Comparison of ENCODE assay signal across 2 cellular contexts in genomic region chr1:209737118-209737505, GRCh38.
TF ChIP-seq lines count a peak whose summit lies in the region.

No MANE protein-coding gene starts in this region.

TF ChIP-seq in liver, 16 proteins besides CTCF, POLR2A, EP300 and RAD21:
- TF ChIP-seq NR2F2 (IDR thresholded peaks at IDR 0.05) = no peak
- TF ChIP-seq SP1 (IDR thresholded peaks at IDR 0.05) = no peak
- TF ChIP-seq REST (IDR thresholded peaks at IDR 0.05) = no peak
- TF ChIP-seq GABPA (IDR thresholded peaks at IDR 0.05 in 1 of 2, conservative IDR thresholded peaks at IDR 0.05 in 1 of 2) = no peak
- TF ChIP-seq RXRA (IDR thresholded peaks at IDR 0.05) = peak; percentile 59 to 76
- TF ChIP-seq HNF4A (conservative IDR thresholded peaks at IDR 0.05) = peak; percentile 52 to 72
- no peak for TF ChIP-seq EGR1 (IDR thresholded peaks at IDR 0.05; ENCODE audit: low read depth in 2 of 2)
- TF ChIP-seq FOXA2 (IDR thresholded peaks at IDR 0.05) = no peak
- no peak for TF ChIP-seq FOXA1 (IDR thresholded peaks at IDR 0.05)
- TF ChIP-seq TAF1 (conservative IDR thresholded peaks at IDR 0.05) = no peak
TF ChIP-seq in liver: peak in this region for 2.

TF ChIP-seq in HepG2, 621 proteins besides CTCF, POLR2A, EP300 and RAD21:
- TF ChIP-seq ZBTB34 (CRISPR knock-in tag; IDR thresholded peaks at IDR 0.05) = no peak
- no peak for TF ChIP-seq CBFB (CRISPR knock-in tag; IDR thresholded peaks at IDR 0.05)
- no peak for TF ChIP-seq ZNF773 (CRISPR knock-in tag; IDR thresholded peaks at IDR 0.05; ENCODE audit: borderline replicate concordance)
- TF ChIP-seq PHF20 (CRISPR knock-in tag; IDR thresholded peaks at IDR 0.05) = no peak
- TF ChIP-seq JUND (CRISPR knock-in tag; IDR thresholded peaks at IDR 0.05) = no peak
- TF ChIP-seq ZSCAN9 (CRISPR knock-in tag; IDR thresholded peaks at IDR 0.05; ENCODE audit: borderline replicate concordance) = no peak
- TF ChIP-seq ZNF556 (CRISPR knock-in tag; IDR thresholded peaks at IDR 0.05; ENCODE audit: borderline replicate concordance) = no peak
- TF ChIP-seq ZNF674 (CRISPR knock-in tag; IDR thresholded peaks at IDR 0.05; ENCODE audit: low read depth) = no peak
- TF ChIP-seq SPEN (CRISPR knock-in tag; IDR thresholded peaks at IDR 0.05; ENCODE audit: low read depth) = no peak
- no peak for TF ChIP-seq EED (CRISPR knock-in tag; IDR thresholded peaks at IDR 0.05)
- TF ChIP-seq ZNF644 (CRISPR knock-in tag; IDR thresholded peaks at IDR 0.05; ENCODE audit: low read depth) = no peak
- TF ChIP-seq REXO4 (CRISPR knock-in tag; IDR thresholded peaks at IDR 0.05; ENCODE audit: borderline replicate concordance) = no peak
- no peak for TF ChIP-seq HDAC1 (CRISPR knock-in tag; IDR thresholded peaks at IDR 0.05)
- TF ChIP-seq HNRNPK (IDR thresholded peaks at IDR 0.05; ENCODE audit: low read depth, low read length, poor library complexity, severe bottlenecking) = no peak
- TF ChIP-seq PAX8 (CRISPR knock-in tag; IDR thresholded peaks at IDR 0.05; ENCODE audit: borderline replicate concordance) = no peak
- TF ChIP-seq TEAD3 (CRISPR knock-in tag; optimal IDR thresholded peaks at IDR 0.05; ENCODE audit: borderline replicate concordance) = no peak
- TF ChIP-seq KLF13 (CRISPR knock-in tag; IDR thresholded peaks at IDR 0.05) = no peak
- TF ChIP-seq CEBPB (IDR thresholded peaks at IDR 0.05; ENCODE audit: borderline replicate concordance, low read depth, low read length) = no peak
- TF ChIP-seq REL (CRISPR knock-in tag; conservative IDR thresholded peaks at IDR 0.05) = no peak
